17 cellular contexts compared by ENCODE assay signal in genomic region chr9:133938086-133938485, GRCh38. TPM values are rescaled to one million over a fixed set of nuclear protein-coding genes. Genes with fewer than 3 reads are reported as not detected.
A peak's percentile ranks its signal among the peaks of the same experiment; 100 is the strongest.
DNase-seq lines count a peak whose midpoint lies in the region; ATAC-seq and TF ChIP-seq lines count a peak whose summit lies in the region.
"Had no signal": no experiment of that assay in that cellular context is flagged by ENCODE, and none has a peak within 500 bp of the region (broad histone marks: within the 10 kb centered on the region; RNA-seq: fewer than 3 reads in every experiment).

No MANE protein-coding gene starts in this region.

- H2AFZ ChIP-seq in OCI-LY7 (ENCODE audit: low read length) = no peak overlapping the region

- peaks cover 18% of the 10 kb centered on the region for H4K20me1 ChIP-seq in BLaER1
- no peaks in the 10 kb centered on the region for H4K20me1 ChIP-seq in OCI-LY7 (ENCODE audit: insufficient read depth, low read length)

- no peak overlapping the region for H3K9ac ChIP-seq in BLaER1

- H3K4me2 ChIP-seq in BLaER1 (peak overlapping the region; percentile 66), OCI-LY7 (ENCODE audit: low read length) (no peak overlapping the region)

- no peak overlapping the region for H3K4me3 ChIP-seq in BLaER1
- no peak overlapping the region for H3K4me3 ChIP-seq in ovary
- no peak overlapping the region for H3K4me3 ChIP-seq in OCI-LY7 (ENCODE audit: low read depth, low read length, poor library complexity, severe bottlenecking)

- peak overlapping the region; percentile 37 for H3K27ac Mint-ChIP-seq in glutamatergic neuron (ENCODE audit: unreplicated experiment)
- peak overlapping the region; percentile 33 for H3K27ac Mint-ChIP-seq in stimulated activated memory B cell treated with anti-CD40 and anti-IgM and Interleukin-4, amounts not matched to agents 10 μg/mL and 1 μg/mL and 100 μg/mL, for 72 hours
- H3K27ac Mint-ChIP-seq: CD4-positive, alpha-beta T cell had no signal

- H3K79me2 ChIP-seq in OCI-LY7 (ENCODE audit: insufficient read depth, low read depth, low read length) = no peaks in the 10 kb centered on the region

- H3K27ac ChIP-seq in BLaER1 (no peak overlapping the region), ovary (no peak overlapping the region), OCI-LY7 (ENCODE audit: low read depth, low read length, poor library complexity, severe bottlenecking) (no peak overlapping the region)

- intact Hi-C loops in ovary (cut with DNase I) = no loop called here
- intact Hi-C loops in OCI-LY7 (cut with micrococcal nuclease; ENCODE audit: unreplicated experiment) = no loop called here

- peaks cover 37% of the 10 kb centered on the region for H3K27me3 Mint-ChIP-seq in glutamatergic neuron (ENCODE audit: unreplicated experiment)
- no peaks in the 10 kb centered on the region for H3K27me3 Mint-ChIP-seq in stimulated activated memory B cell treated with anti-CD40 and anti-IgM and Interleukin-4, amounts not matched to agents 10 μg/mL and 1 μg/mL and 100 μg/mL, for 72 hours
- H3K27me3 Mint-ChIP-seq: CD4-positive, alpha-beta T cell had no signal

- TF ChIP-seq CTCF in glutamatergic neuron (IDR thresholded peaks at IDR 0.05; ENCODE audit: partially characterized antibody, unreplicated experiment) (no peak), ovary (IDR thresholded peaks at IDR 0.05) (no peak), OCI-LY7 (conservative IDR thresholded peaks at IDR 0.05; ENCODE audit: low read length) (no peak)

- no peak overlapping the region for H3K4me3 Mint-ChIP-seq in glutamatergic neuron (ENCODE audit: unreplicated experiment)
- no peak overlapping the region for H3K4me3 Mint-ChIP-seq in stimulated activated memory B cell treated with anti-CD40 and anti-IgM and Interleukin-4, amounts not matched to agents 10 μg/mL and 1 μg/mL and 100 μg/mL, for 72 hours
- H3K4me3 Mint-ChIP-seq: CD4-positive, alpha-beta T cell had no signal

- H3K9me3 ChIP-seq in BLaER1 = peaks cover 15% of the 10 kb centered on the region
- no peaks in the 10 kb centered on the region for H3K9me3 ChIP-seq in ovary
- H3K9me3 ChIP-seq in OCI-LY7 (ENCODE audit: low read length) = no peaks in the 10 kb centered on the region

- H3K36me3 ChIP-seq in BLaER1 = peaks cover 35% of the 10 kb centered on the region
- H3K36me3 ChIP-seq in ovary = no peaks in the 10 kb centered on the region
- no peaks in the 10 kb centered on the region for H3K36me3 ChIP-seq in OCI-LY7 (ENCODE audit: insufficient read depth, low read length)

- no peak for ATAC-seq in stimulated activated memory B cell treated with anti-CD40 and anti-IgM and Interleukin-4, amounts not matched to agents 10 μg/mL and 1 μg/mL and 100 μg/mL, for 72 hours
- ATAC-seq: HCT116 had no signal

- no peak for TF ChIP-seq POLR2A in ovary (IDR thresholded peaks at IDR 0.05)

- H3K4me1 Mint-ChIP-seq in glutamatergic neuron (ENCODE audit: low read depth, unreplicated experiment) = peaks cover 59% of the 10 kb centered on the region
- peaks cover 45% of the 10 kb centered on the region for H3K4me1 Mint-ChIP-seq in stimulated activated memory B cell treated with anti-CD40 and anti-IgM and Interleukin-4, amounts not matched to agents 10 μg/mL and 1 μg/mL and 100 μg/mL, for 72 hours

- H3K4me1 ChIP-seq in BLaER1 = peaks cover 87% of the 10 kb centered on the region
- H3K4me1 ChIP-seq in ovary (ENCODE audit: insufficient read depth) = peaks cover 4% of the 10 kb centered on the region
- H3K4me1 ChIP-seq in OCI-LY7 (ENCODE audit: insufficient read depth, low read length, poor library complexity, severe bottlenecking) = peaks cover 5% of the 10 kb centered on the region

- CTCF ChIA-PET in OCI-LY7 (lab: Charles Lee; ENCODE audit: unreplicated experiment) = no interaction called here

- DNase-seq in NCI-H146 (lab: John Stamatoyannopoulos, UW) (peak; percentile 9), glutamatergic neuron (no peak), ovary (no peak), DMS53 treated with DMSO at 0.1 percent for 48 hours (lab: John Stamatoyannopoulos, UW; ENCODE audit: unreplicated experiment) (no peak), OCI-LY7 (ENCODE audit: low spot score) (no peak)
- DNase-seq: 8988T; AML-193; C1 segment of cervical spinal cord; Calu3; CD4-positive, alpha-beta T cell; DMS 273 treated with DMSO at 0.1 percent for 48 hours; DMS79; IMR-90; KBM-7 had no signal

- no peak for TF ChIP-seq EP300 in ovary (IDR thresholded peaks at IDR 0.05)

- no peaks in the 10 kb centered on the region for H3K9me2 ChIP-seq in OCI-LY7 (ENCODE audit: insufficient read depth, low read length)

- BruUV-seq in OCI-LY7 (replicated peaks; lab: Mats Ljungman, UMichigan) = no TSS peak

- WGBS in ovary, 3 donors = 89 to 95% (median 91%) methylated on average over 10 of the region's 10 CpGs

- peaks cover 40% of the 10 kb centered on the region for H3K9me3 Mint-ChIP-seq in glutamatergic neuron (ENCODE audit: unreplicated experiment)
- H3K9me3 Mint-ChIP-seq in stimulated activated memory B cell treated with anti-CD40 and anti-IgM and Interleukin-4, amounts not matched to agents 10 μg/mL and 1 μg/mL and 100 μg/mL, for 72 hours = peaks cover 10% of the 10 kb centered on the region
- H3K9me3 Mint-ChIP-seq: CD4-positive, alpha-beta T cell had no signal

- H3K27me3 ChIP-seq in BLaER1 (no peaks in the 10 kb centered on the region), ovary (no peaks in the 10 kb centered on the region)

- H3K36me3 Mint-ChIP-seq in glutamatergic neuron (ENCODE audit: unreplicated experiment) = peaks cover 5% of the 10 kb centered on the region
- H3K36me3 Mint-ChIP-seq in stimulated activated memory B cell treated with anti-CD40 and anti-IgM and Interleukin-4, amounts not matched to agents 10 μg/mL and 1 μg/mL and 100 μg/mL, for 72 hours = peaks cover 60% of the 10 kb centered on the region

- POLR2A ChIA-PET in OCI-LY7 (lab: Charles Lee) = interaction anchor here (1.5 kb wide), 1 partner anchor 17 kb away, joined by 3 read pairs; no protein-coding TSS in a partner anchor

RNA-seq across cellular contexts. Expression of gene VAV2, which starts 54.0 kb away (rescaled TPM):
- total RNA-seq in glutamatergic neuron (ENCODE audit: unreplicated experiment) = 270 TPM
- total RNA-seq in ovary = 10 to 100 TPM in 2 of 7 donors, 1 to 10 TPM in 5; 3.7 to 14.1 (median 7.8) TPM
- 1 to 10 TPM; 5.4 to 6.7 TPM for polyA plus RNA-seq in ovary
- total RNA-seq in OCI-LY7 (2014; rRNA removed; shearing (Covaris generic)) = 10.6 and 11.0 TPM in 2 replicates
- total RNA-seq in OCI-LY7 (2022) = 23.2 and 27.8 TPM in 2 replicates
